ENCODE assay signal across 20 cellular contexts in the genomic region with DNA sequence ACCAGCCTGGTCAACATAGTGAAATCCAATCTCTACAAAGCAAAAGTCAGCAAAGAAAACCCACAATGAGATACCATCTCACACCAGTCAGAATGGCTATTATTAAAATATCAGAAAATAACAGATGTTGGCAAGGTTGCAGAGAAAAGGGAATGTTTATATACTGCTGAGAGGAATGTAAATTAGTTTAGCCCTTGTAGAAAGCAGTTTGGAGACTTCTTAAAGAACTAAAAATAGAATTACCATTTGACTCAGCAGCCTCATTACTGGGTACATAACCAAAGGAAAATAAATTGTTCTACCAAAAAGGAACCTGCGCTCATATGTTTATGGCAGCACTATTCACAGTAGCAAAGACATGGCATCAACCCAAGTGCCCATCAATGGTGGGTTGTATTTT. TPM values are rescaled to one million over a fixed set of nuclear protein-coding genes. Genes with fewer than 3 reads are reported as not detected.
DNase-seq lines count a peak whose midpoint lies in the region; ATAC-seq and TF ChIP-seq lines count a peak whose summit lies in the region.
"Had no signal": no experiment of that assay in that cellular context is flagged by ENCODE, and none has a peak within 500 bp of the region (broad histone marks: within the 10 kb centered on the region; RNA-seq: fewer than 3 reads in every experiment).

No MANE protein-coding gene starts in this region.

- no peak overlapping the region for H4K5ac ChIP-seq in IMR-90 (ENCODE audit: low read depth, low read length)

- TF ChIP-seq RAD21 in IMR-90 (IDR thresholded peaks at IDR 0.05; ENCODE audit: low read length): no peak

- H3K27ac ChIP-seq in IMR-90 (ENCODE audit: insufficient read depth, low read length): no peak overlapping the region
- no peak overlapping the region for H3K27ac ChIP-seq in fibroblast of lung (ENCODE audit: insufficient read depth, low read length)

- no peaks in the 10 kb centered on the region for H3K27me3 ChIP-seq in IMR-90 (ENCODE audit: control insufficient read depth, insufficient read depth, low read length)
- H3K27me3 ChIP-seq in fibroblast of lung (ENCODE audit: control insufficient read depth, insufficient read depth, low read length): no peaks in the 10 kb centered on the region

- H2AK9ac ChIP-seq in IMR-90 (replicated peaks; ENCODE audit: low read depth, low read length, poor library complexity): no peak overlapping the region

- intact Hi-C loops in IMR-90 (cut with micrococcal nuclease): no loop called here

- TF ChIP-seq POLR2A in IMR-90 (IDR thresholded peaks at IDR 0.05; ENCODE audit: low read depth, low read length): no peak

- H3K14ac ChIP-seq in IMR-90 (replicated peaks; ENCODE audit: low read depth, low read length): no peak overlapping the region

- H2BK20ac ChIP-seq in IMR-90 (ENCODE audit: low read depth, low read length): no peak overlapping the region

- no peak overlapping the region for H3K56ac ChIP-seq in IMR-90 (ENCODE audit: extremely low read depth, insufficient read depth, low read length)

- POLR2A ChIA-PET in IMR-90 (lab: Charles Lee; ENCODE audit: unreplicated experiment): no interaction called here

- H2AK5ac ChIP-seq in IMR-90 (ENCODE audit: low read depth, low read length): 0 out of 2 replicates have a peak overlapping the region, but pooled peaks have one; percentile 13

- no peaks in the 10 kb centered on the region for H3K9me3 ChIP-seq in IMR-90 (ENCODE audit: control insufficient read depth, insufficient read depth, low read length)
- no peaks in the 10 kb centered on the region for H3K9me3 ChIP-seq in fibroblast of lung (ENCODE audit: control insufficient read depth, insufficient read depth, low read depth, low read length)

- H4K91ac ChIP-seq in IMR-90 (ENCODE audit: insufficient read depth, low read depth, low read length): no peak overlapping the region

- dilution Hi-C loops in IMR-90 (cut with HindIII; ENCODE audit: low sequenced_read_pairs, unreplicated experiment): no loop called here

- BruUV-seq in IMR-90 (replicated peaks; lab: Mats Ljungman, UMichigan): no TSS peak

- ATAC-seq in IMR-90 (ENCODE audit: low read depth): peak; percentile 82
- ATAC-seq: GM23338, SK-N-SH treated with all-trans-retinoic acid at 6 μM for 48 hours had no signal

- H2BK15ac ChIP-seq in IMR-90 (ENCODE audit: low read depth, low read length): no peak overlapping the region

- no peak overlapping the region for H3K23ac ChIP-seq in IMR-90 (ENCODE audit: low read depth, low read length)

- DNase-seq in EL (peak; percentile 25), IMR-90 (peak; percentile 72), fibroblast of lung (ENCODE audit: low read depth in 2 of 2) (peak; percentile 46 to 60), 8988T (no peak), NCI-H446 (lab: John Stamatoyannopoulos, UW) (no peak), NCI-H2171 treated with DMSO at 0.1 percent for 48 hours (lab: John Stamatoyannopoulos, UW) (no peak)
- no peak for DNase-seq in activated naive CD4-positive, alpha-beta T cell (lab: John Stamatoyannopoulos, UW)
- DNase-seq: Calu3, DMS79 treated with DMSO at 0.1 percent for 48 hours, Karpas-422, NCI-H1092 treated with DMSO at 0.1 percent for 48 hours, NCI-H1436, NCI-H187, NCI-H524 treated with DMSO at 0.1 percent for 48 hours, NCI-H774 had no signal

- no peaks in the 10 kb centered on the region for H3K79me1 ChIP-seq in IMR-90 (ENCODE audit: low read depth in 1 of 2, low read length in 2 of 2)

- no peak overlapping the region for H3K18ac ChIP-seq in IMR-90 (ENCODE audit: low read depth, low read length)

- H3K4ac ChIP-seq in IMR-90 (ENCODE audit: low read depth, low read length): no peak overlapping the region

- TF ChIP-seq CTCF in IMR-90 (conservative IDR thresholded peaks at IDR 0.05; ENCODE audit: low read depth, low read length) (no peak), fibroblast of lung (conservative IDR thresholded peaks at IDR 0.05 in 1 of 2, IDR thresholded peaks at IDR 0.05 in 1 of 2; ENCODE audit: low read depth in 1 of 2, low read length in 2 of 2) (no peak)

- CTCF ChIA-PET in IMR-90 (lab: Yijun Ruan, JAX): no interaction called here

- H3K9ac ChIP-seq in IMR-90 (ENCODE audit: low read depth, low read length) (no peak overlapping the region), fibroblast of lung (ENCODE audit: insufficient read depth, low read length) (no peak overlapping the region)

- peaks cover 6% of the 10 kb centered on the region for H3K4me1 ChIP-seq in IMR-90 (ENCODE audit: control insufficient read depth, insufficient read depth, low read length)
- no peaks in the 10 kb centered on the region for H3K4me1 ChIP-seq in fibroblast of lung (ENCODE audit: control insufficient read depth, extremely low read depth, insufficient read depth, low read length)
- H3K4me1 ChIP-seq: HAP-1 had no signal

- H3K36me3 ChIP-seq in IMR-90 (ENCODE audit: control insufficient read depth, insufficient read depth, low read length) (no peaks in the 10 kb centered on the region), fibroblast of lung (ENCODE audit: control insufficient read depth, insufficient read depth, low read length) (no peaks in the 10 kb centered on the region)
- H3K36me3 ChIP-seq: HAP-1 had no signal

- H3K9me1 ChIP-seq in IMR-90 (ENCODE audit: insufficient read depth, low read length): peaks cover 10% of the 10 kb centered on the region

- no CpG with 5 or more reads among the region's 1 CpG for WGBS in IMR-90 (ENCODE audit: extremely low coverage in 2 of 2, insufficient read length in 1 of 2), 2 experiments

- H3K4me2 ChIP-seq in IMR-90 (ENCODE audit: low read depth, low read length) (peak overlapping the region; percentile 7; the same call in 1 of the 2 replicates), fibroblast of lung (ENCODE audit: extremely low read depth, insufficient read depth, low read length) (no peak overlapping the region)
- H3K4me2 ChIP-seq: GM23338 had no signal

- H2AFZ ChIP-seq in IMR-90 (replicated peaks; ENCODE audit: low read length, poor library complexity): no peak overlapping the region
- H2AFZ ChIP-seq in fibroblast of lung (ENCODE audit: low read length): no peak overlapping the region
- H2AFZ ChIP-seq: GM23338 had no signal

- H2BK5ac ChIP-seq in IMR-90 (ENCODE audit: low read depth, low read length, poor library complexity, severe bottlenecking): no peak overlapping the region

- in situ Hi-C loops in IMR-90 (cut with MboI; ENCODE audit: low sequenced_read_pairs): loop anchor here (10.0 to 25.0 kb wide), 2 partner anchors 497 to 569 kb away; a partner anchor contains a TSS

- H4K8ac ChIP-seq in IMR-90 (ENCODE audit: low read depth in 2 of 2, low read length in 2 of 2): no peak overlapping the region

- H3K79me2 ChIP-seq in fibroblast of lung (ENCODE audit: control insufficient read depth, insufficient read depth, low read length): no peaks in the 10 kb centered on the region

- H3K4me3 ChIP-seq in IMR-90 (ENCODE audit: insufficient read depth, low read depth, low read length) (no peak overlapping the region), fibroblast of lung (replicated peaks in 1 of 4; ENCODE audit: control extremely low read depth in 1 of 4, insufficient read depth in 1 of 4, low read depth in 3 of 4, low read length in 4 of 4) (no peak overlapping the region)
- H3K4me3 ChIP-seq: GM23338, HAP-1 had no signal

- H4K20me1 ChIP-seq in IMR-90 (ENCODE audit: insufficient read depth, low read length) (no peaks in the 10 kb centered on the region), fibroblast of lung (ENCODE audit: control insufficient read depth, extremely low read depth, insufficient read depth, low read length) (no peaks in the 10 kb centered on the region)

- H2BK120ac ChIP-seq in IMR-90 (ENCODE audit: low read depth, low read length): no peak overlapping the region

TF ChIP-seq in IMR-90, 13 proteins besides CTCF, POLR2A, EP300 and RAD21:
- TF ChIP-seq CHD1 (IDR thresholded peaks at IDR 0.05; ENCODE audit: low read depth, low read length): no peak
- TF ChIP-seq, protein P1, sequence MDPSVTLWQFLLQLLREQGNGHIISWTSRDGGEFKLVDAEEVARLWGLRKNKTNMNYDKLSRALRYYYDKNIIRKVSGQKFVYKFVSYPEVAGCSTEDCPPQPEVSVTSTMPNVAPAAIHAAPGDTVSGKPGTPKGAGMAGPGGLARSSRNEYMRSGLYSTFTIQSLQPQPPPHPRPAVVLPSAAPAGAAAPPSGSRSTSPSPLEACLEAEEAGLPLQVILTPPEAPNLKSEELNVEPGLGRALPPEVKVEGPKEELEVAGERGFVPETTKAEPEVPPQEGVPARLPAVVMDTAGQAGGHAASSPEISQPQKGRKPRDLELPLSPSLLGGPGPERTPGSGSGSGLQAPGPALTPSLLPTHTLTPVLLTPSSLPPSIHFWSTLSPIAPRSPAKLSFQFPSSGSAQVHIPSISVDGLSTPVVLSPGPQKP (IDR thresholded peaks at IDR 0.05; ENCODE audit: borderline replicate concordance, low read depth, low read length): no peak
- TF ChIP-seq MAZ (IDR thresholded peaks at IDR 0.05; ENCODE audit: borderline replicate concordance, low read depth, low read length): no peak
- TF ChIP-seq, protein P2, sequence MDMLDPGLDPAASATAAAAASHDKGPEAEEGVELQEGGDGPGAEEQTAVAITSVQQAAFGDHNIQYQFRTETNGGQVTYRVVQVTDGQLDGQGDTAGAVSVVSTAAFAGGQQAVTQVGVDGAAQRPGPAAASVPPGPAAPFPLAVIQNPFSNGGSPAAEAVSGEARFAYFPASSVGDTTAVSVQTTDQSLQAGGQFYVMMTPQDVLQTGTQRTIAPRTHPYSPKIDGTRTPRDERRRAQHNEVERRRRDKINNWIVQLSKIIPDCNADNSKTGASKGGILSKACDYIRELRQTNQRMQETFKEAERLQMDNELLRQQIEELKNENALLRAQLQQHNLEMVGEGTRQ (IDR thresholded peaks at IDR 0.05; ENCODE audit: low read depth, low read length): no peak
- TF ChIP-seq BHLHE40 (IDR thresholded peaks at IDR 0.05; ENCODE audit: low read depth, low read length): no peak
- no peak for TF ChIP-seq MAFK (IDR thresholded peaks at IDR 0.05; ENCODE audit: low read depth, low read length)
- no peak for TF ChIP-seq FOS (IDR thresholded peaks at IDR 0.05; ENCODE audit: low read depth, low read length)
- TF ChIP-seq MXI1 (IDR thresholded peaks at IDR 0.05; ENCODE audit: borderline replicate concordance, low read depth, low read length): no peak
- TF ChIP-seq RCOR1 (IDR thresholded peaks at IDR 0.05; ENCODE audit: insufficient replicate concordance, low read length): no peak
- TF ChIP-seq CEBPB (IDR thresholded peaks at IDR 0.05; ENCODE audit: low read depth, low read length): no peak
TF ChIP-seq in IMR-90: peak in this region for 0.

RNA-seq across cellular contexts. Expression of a gene that starts 16.7 kb away (rescaled TPM):
- not detected in 2 replicates for total RNA-seq in IMR-90 (2012; rRNA removed)
- polyA plus RNA-seq in IMR-90 (2012; rRNA removed): not detected in 2 replicates
- polyA plus RNA-seq in IMR-90 (2012; cell fraction: cytosol; rRNA removed): not detected in 2 replicates
- polyA plus RNA-seq in IMR-90 (2012; cell fraction: nucleus; rRNA removed; ENCODE audit: low replicate concordance): not detected in 2 replicates
- total RNA-seq in fibroblast of lung: not detected in 2 replicates
- not detected in 2 replicates for polyA plus RNA-seq in fibroblast of lung
- polyA plus RNA-seq in fibroblast of lung (2012): not detected in 2 replicates
- polyA minus RNA-seq in fibroblast of lung (ENCODE audit: low replicate concordance): not detected in 2 replicates
- total RNA-seq: GM23338, HT-29 had no signal
- polyA plus RNA-seq: BJ, GM23338 had no signal

Comparison
In these comparisons a context has a peak if more than half of its experiments do, and no peak if none do; other contexts are left out.
1. DNase-seq: peak in EL (single experiment), IMR-90 (single experiment) and fibroblast of lung (2 of 2); none in 8988T (single experiment), NCI-H446 (0 of 2), activated naive CD4-positive, alpha-beta T cell (0 of 4) and NCI-H2171 treated with DMSO at 0.1 percent for 48 hours (single experiment).